In the genomic region with DNA sequence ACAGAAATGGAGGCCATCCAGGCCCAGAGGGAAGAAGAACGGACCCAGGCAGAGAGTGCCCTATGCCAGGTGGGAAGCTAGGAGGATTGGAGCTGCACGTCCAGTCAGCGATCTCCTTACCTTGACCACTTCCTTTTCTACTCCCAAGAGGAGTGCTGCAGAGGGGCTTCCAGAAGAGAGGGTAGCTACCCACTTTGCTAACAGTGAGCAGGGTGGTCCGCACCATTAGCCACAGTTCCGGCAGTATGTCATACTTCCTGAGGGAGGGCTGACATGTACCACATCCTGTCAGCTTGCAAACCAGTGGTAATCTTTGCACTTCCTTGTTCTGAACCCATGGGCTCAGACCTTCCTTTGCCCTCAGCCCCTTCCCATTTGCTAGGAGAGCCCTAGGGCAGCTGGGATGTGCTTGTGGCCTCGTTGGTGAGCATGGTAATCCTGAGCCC, we compare ENCODE assay signal across 9 cellular contexts. TPM values are rescaled to one million over a fixed set of nuclear protein-coding genes. Genes with fewer than 3 reads are reported as not detected.
DNase-seq lines count a peak whose midpoint lies in the region; ATAC-seq, FAIRE-seq and TF ChIP-seq lines count a peak whose summit lies in the region.
"Had no signal": no experiment of that assay in that cellular context is flagged by ENCODE, and none has a peak within 500 bp of the region (broad histone marks: within the 10 kb centered on the region; RNA-seq: fewer than 3 reads in every experiment).

No MANE protein-coding gene starts in this region.

- no peaks in the 10 kb centered on the region for H3K9me3 ChIP-seq in left ventricle myocardium inferior (replicated peaks)
- no peaks in the 10 kb centered on the region for H3K9me3 ChIP-seq in osteoblast (ENCODE audit: low read depth, low read length)

- ATAC-seq in Right ventricle myocardium inferior (peak; percentile 70), HG03520 (IDR thresholded peaks at IDR 0.05; ENCODE audit: unreplicated experiment) (peak; percentile 87)

- DNase-seq in Right ventricle myocardium inferior (ENCODE audit: missing footprints) (no peak), cardiac septum (ENCODE audit: low spot score) (no peak), left ventricle myocardium inferior (no peak), osteoblast (ENCODE audit: insufficient read length, low spot score, missing footprints) (no peak), frontal cortex (ENCODE audit: low spot score in 2 of 2) (no peak)
- peak; percentile 78 for DNase-seq in activated CD4-positive, alpha-beta memory T cell treated with anti-CD3 and anti-CD28 coated beads for 36 hours
- DNase-seq in stimulated activated CD8-positive, alpha-beta memory T cell treated with anti-CD3 and anti-CD28 coated beads, Interleukin-15, amount 100 ng/mL, for 48 hours (ENCODE audit: low read depth in 2 of 2): peak; percentile 39 to 41

- H3K27ac Mint-ChIP-seq in activated CD4-positive, alpha-beta memory T cell treated with anti-CD3 and anti-CD28 coated beads for 36 hours: peak overlapping the region; percentile 99

- peaks cover 91% of the 10 kb centered on the region for H3K36me3 ChIP-seq in left ventricle myocardium inferior
- H3K36me3 ChIP-seq in osteoblast (ENCODE audit: insufficient read depth, low read length): peaks cover 63% of the 10 kb centered on the region

- no peaks in the 10 kb centered on the region for H4K20me1 ChIP-seq in osteoblast (ENCODE audit: insufficient read depth, low read length)

- H3K27me3 ChIP-seq in left ventricle myocardium inferior (ENCODE audit: low read depth) (no peaks in the 10 kb centered on the region), osteoblast (ENCODE audit: insufficient read depth, low read length) (no peaks in the 10 kb centered on the region)

- POLR2A ChIA-PET in activated CD4-positive, alpha-beta memory T cell treated with anti-CD3 and anti-CD28 coated beads for 36 hours (lab: Charles Lee): interaction anchor here (0.7 to 2.0 kb wide), 16 partner anchors 9 to 1497 kb away, joined by 3 to 15 read pairs (median 4); a partner anchor contains a TSS

- TF ChIP-seq CTCF in left ventricle myocardium inferior (IDR thresholded peaks at IDR 0.05; ENCODE audit: borderline replicate concordance) (no peak), osteoblast (IDR thresholded peaks at IDR 0.05; ENCODE audit: extremely low read depth, low read depth, low read length) (no peak)

- intact Hi-C loops in Right ventricle myocardium inferior (cut with DNase I) (no loop called here), cardiac septum (cut with DNase I) (no loop called here), left ventricle myocardium inferior (cut with micrococcal nuclease) (no loop called here)
- intact Hi-C loops in activated CD4-positive, alpha-beta memory T cell treated with anti-CD3 and anti-CD28 coated beads for 36 hours (cut with micrococcal nuclease): loop anchor here (2.0 kb wide), 1 partner anchor 52 kb away; a partner anchor contains a TSS

- peaks cover 39% of the 10 kb centered on the region for H3K4me1 Mint-ChIP-seq in activated CD4-positive, alpha-beta memory T cell treated with anti-CD3 and anti-CD28 coated beads for 36 hours (ENCODE audit: low read depth)

- no peaks in the 10 kb centered on the region for H3K4me1 ChIP-seq in left ventricle myocardium inferior
- no peaks in the 10 kb centered on the region for H3K4me1 ChIP-seq in osteoblast (ENCODE audit: insufficient read depth, low read length)

- no peak overlapping the region for H3K4me2 ChIP-seq in osteoblast (ENCODE audit: insufficient read depth, low read length)

- peaks cover 33% of the 10 kb centered on the region for H3K36me3 Mint-ChIP-seq in activated CD4-positive, alpha-beta memory T cell treated with anti-CD3 and anti-CD28 coated beads for 36 hours

- no peaks in the 10 kb centered on the region for H3K9me3 Mint-ChIP-seq in activated CD4-positive, alpha-beta memory T cell treated with anti-CD3 and anti-CD28 coated beads for 36 hours

- peak overlapping the region; percentile 99 for H3K4me3 Mint-ChIP-seq in activated CD4-positive, alpha-beta memory T cell treated with anti-CD3 and anti-CD28 coated beads for 36 hours

- FAIRE-seq in frontal cortex (lab: Jason Lieb, UNC): no peak

- no peak overlapping the region for H2AFZ ChIP-seq in osteoblast (ENCODE audit: low read length)

- no peaks in the 10 kb centered on the region for H3K79me2 ChIP-seq in osteoblast (ENCODE audit: insufficient read depth, low read length)

- no peak overlapping the region for H3K27ac ChIP-seq in left ventricle myocardium inferior (replicated peaks)
- H3K27ac ChIP-seq in osteoblast (ENCODE audit: low read depth, low read length): no peak overlapping the region

- CTCF ChIA-PET in activated CD4-positive, alpha-beta memory T cell treated with anti-CD3 and anti-CD28 coated beads for 36 hours (lab: Charles Lee): interaction anchor here (0.6 to 2.2 kb wide), 11 partner anchors 9 to 502 kb away, joined by 3 to 9 read pairs (median 4); a partner anchor contains a TSS

- H3K4me3 ChIP-seq in left ventricle myocardium inferior (peak overlapping the region; percentile 48), osteoblast (ENCODE audit: insufficient read depth, low read length) (no peak overlapping the region)

- no peaks in the 10 kb centered on the region for H3K27me3 Mint-ChIP-seq in activated CD4-positive, alpha-beta memory T cell treated with anti-CD3 and anti-CD28 coated beads for 36 hours

RNA-seq across cellular contexts. Expression of a gene that starts 35.4 kb away (rescaled TPM):
- total RNA-seq in Right ventricle myocardium inferior (15.9 TPM), cardiac septum (14.9 TPM), left ventricle myocardium inferior (15.3 TPM), osteoblast (23.3 and 23.5 TPM in 2 replicates), frontal cortex (21.6 TPM)
- 10 to 100 TPM; 47.2 to 60.8 TPM for total RNA-seq in activated CD4-positive, alpha-beta memory T cell treated with anti-CD3 and anti-CD28 coated beads for 36 hours

RNA-seq across cellular contexts. Expression of a gene that starts 38.7 kb away (rescaled TPM):
- total RNA-seq in Right ventricle myocardium inferior (not detected), cardiac septum (not detected), left ventricle myocardium inferior (not detected), osteoblast (not detected in 2 replicates), frontal cortex (under 0.01 TPM)
- not detected for total RNA-seq in activated CD4-positive, alpha-beta memory T cell treated with anti-CD3 and anti-CD28 coated beads for 36 hours
- total RNA-seq: aorta had no signal

RNA-seq across cellular contexts. Expression of a gene that starts 51.1 kb away (rescaled TPM):
- total RNA-seq in Right ventricle myocardium inferior (94.8 TPM), cardiac septum (91.2 TPM), left ventricle myocardium inferior (103 TPM), osteoblast (475 and 538 TPM in 2 replicates), frontal cortex (233 TPM)
- 100 to 1,000 TPM; 109 to 120 TPM for total RNA-seq in activated CD4-positive, alpha-beta memory T cell treated with anti-CD3 and anti-CD28 coated beads for 36 hours

RNA-seq across cellular contexts. Expression of a gene that starts 52.7 kb away (rescaled TPM):
- 0.08 TPM for total RNA-seq in Right ventricle myocardium inferior
- not detected for total RNA-seq in cardiac septum
- total RNA-seq in activated CD4-positive, alpha-beta memory T cell treated with anti-CD3 and anti-CD28 coated beads for 36 hours: not detected
- 0.11 TPM for total RNA-seq in left ventricle myocardium inferior
- 37.6 and 48.9 TPM in 2 replicates for total RNA-seq in osteoblast
- 0.41 TPM for total RNA-seq in frontal cortex

Comparison
In these comparisons a context has a peak if more than half of its experiments do, and no peak if none do; other contexts are left out.
1. DNase-seq: peak in activated CD4-positive, alpha-beta memory T cell treated with anti-CD3 and anti-CD28 coated beads for 36 hours (single experiment) and stimulated activated CD8-positive, alpha-beta memory T cell treated with anti-CD3 and anti-CD28 coated beads, Interleukin-15, amount 100 ng/mL, for 48 hours (2 of 2); none in Right ventricle myocardium inferior (single experiment), cardiac septum (single experiment), left ventricle myocardium inferior (single experiment), osteoblast (single experiment) and frontal cortex (0 of 2).